In the genomic region with DNA sequence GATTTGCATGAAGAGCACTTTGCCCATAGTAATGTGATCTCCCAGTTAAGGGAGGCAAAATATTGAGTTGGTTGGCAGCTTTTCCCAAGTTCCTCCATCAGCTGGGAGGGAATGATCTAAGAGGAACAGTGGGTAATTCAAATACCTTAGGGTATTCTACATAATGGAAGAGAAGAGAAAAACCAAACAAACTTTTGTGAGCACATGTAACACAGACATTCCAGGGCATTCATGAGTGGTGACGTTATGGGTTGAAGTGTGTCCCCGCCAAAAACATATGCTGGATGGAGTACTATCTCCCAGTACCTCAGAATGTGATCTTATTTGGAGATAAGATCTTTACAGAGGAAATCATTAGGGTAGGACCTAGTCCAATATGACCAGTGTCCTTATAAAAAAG, we compare ENCODE assay signal across 17 cellular contexts.
A peak's percentile ranks its signal among the peaks of the same experiment; 100 is the strongest.
DNase-seq lines count a peak whose midpoint lies in the region; ATAC-seq and TF ChIP-seq lines count a peak whose summit lies in the region.
"Had no signal": no experiment of that assay in that cellular context is flagged by ENCODE, and none has a peak within 500 bp of the region (broad histone marks: within the 10 kb centered on the region; RNA-seq: fewer than 3 reads in every experiment).

No MANE protein-coding gene starts in this region.

- H3K9me3 Mint-ChIP-seq in activated naive CD8-positive, alpha-beta T cell treated with anti-CD3 and anti-CD28 coated beads for 36 hours: peaks cover 8% of the 10 kb centered on the region
- H3K9me3 Mint-ChIP-seq: natural killer cell treated with Interleukin-12 subunit alpha and Interleukin-12 subunit beta and Interleukin-15 and Interleukin-18, amount 100 ng/mL, for 72 hours had no signal

- H3K27ac ChIP-seq in left lung: no peak overlapping the region
- H3K27ac ChIP-seq: right lobe of liver, uterus had no signal

- DNase-seq in AG20443 (ENCODE audit: low spot score) (peak; percentile 32), HS-27A (ENCODE audit: low read depth) (peak; percentile 53), astrocyte of the cerebellum (ENCODE audit: low read depth) (peak; percentile 39), left lung (no peak), T-helper 17 cell (no peak), dedifferentiated amniotic fluid mesenchymal stem cell (ENCODE audit: extremely low spot score) (no peak)
- DNase-seq in stimulated activated CD4-positive, alpha-beta T cell treated with anti-CD3 and anti-CD28 coated beads, Interleukin-1b, Interleukin-23, amount 100 ng/mL, for 48 hours: no peak
- DNase-seq in activated naive CD8-positive, alpha-beta T cell treated with anti-CD3 and anti-CD28 coated beads for 36 hours: no peak
- DNase-seq: activated CD4-positive, alpha-beta T cell treated with anti-CD3 and anti-CD28 coated beads for 48 hours; activated T-cell treated with anti-CD3 and anti-CD28 coated beads, Interleukin-2, amount 50 U/mL, for 1 hour; DMS 273 treated with DMSO at 0.1 percent for 48 hours; NCI-H1694; NCI-H69; right lobe of liver; uterus had no signal

- no peak overlapping the region for H3K27ac Mint-ChIP-seq in T-helper 17 cell
- no peak overlapping the region for H3K27ac Mint-ChIP-seq in activated naive CD8-positive, alpha-beta T cell treated with anti-CD3 and anti-CD28 coated beads for 36 hours
- H3K27ac Mint-ChIP-seq: natural killer cell treated with Interleukin-12 subunit alpha and Interleukin-12 subunit beta and Interleukin-15 and Interleukin-18, amount 100 ng/mL, for 72 hours had no signal

- H3K4me3 ChIP-seq in astrocyte of the cerebellum (ENCODE audit: low read depth, low read length) (no peak overlapping the region), left lung (no peak overlapping the region)
- H3K4me3 ChIP-seq: right lobe of liver, uterus had no signal

- in situ Hi-C loops in astrocyte of the cerebellum (cut with HindIII; ENCODE audit: low sequenced_read_pairs): no loop called here

- ATAC-seq in left lung (peak; percentile 28), T-helper 17 cell (no peak)

- no peaks in the 10 kb centered on the region for H3K27me3 Mint-ChIP-seq in T-helper 17 cell
- no peaks in the 10 kb centered on the region for H3K27me3 Mint-ChIP-seq in activated naive CD8-positive, alpha-beta T cell treated with anti-CD3 and anti-CD28 coated beads for 36 hours

- H3K36me3 ChIP-seq in left lung: no peaks in the 10 kb centered on the region
- H3K36me3 ChIP-seq: right lobe of liver, uterus had no signal

- peaks cover 2% of the 10 kb centered on the region for H3K36me3 Mint-ChIP-seq in T-helper 17 cell (ENCODE audit: low read depth)
- H3K36me3 Mint-ChIP-seq in activated naive CD8-positive, alpha-beta T cell treated with anti-CD3 and anti-CD28 coated beads for 36 hours: peaks cover 1% of the 10 kb centered on the region
- H3K36me3 Mint-ChIP-seq: natural killer cell treated with Interleukin-12 subunit alpha and Interleukin-12 subunit beta and Interleukin-15 and Interleukin-18, amount 100 ng/mL, for 72 hours; stimulated activated effector memory CD8-positive, alpha-beta T cell treated with anti-CD3 and anti-CD28 coated beads, Interleukin-12 subunit alpha, Interleukin-12 subunit beta, amount 100 ng/mL, for 72 hours had no signal

- H3K9me3 ChIP-seq in left lung (no peaks in the 10 kb centered on the region), T-helper 17 cell (ENCODE audit: control insufficient read depth, low read length, poor library complexity, severe bottlenecking) (no peaks in the 10 kb centered on the region)
- H3K9me3 ChIP-seq: right lobe of liver, uterus had no signal

- no peak for TF ChIP-seq CTCF in astrocyte of the cerebellum (IDR thresholded peaks at IDR 0.05; ENCODE audit: low read depth, low read length, missing control alignments)
- no peak for TF ChIP-seq CTCF in left lung (IDR thresholded peaks at IDR 0.05)

- H3K4me1 ChIP-seq in left lung: peaks cover 0 to 3% of the 10 kb centered on the region in 2 donors

- intact Hi-C loops in left lung (cut with DNase I): no loop called here

- H3K4me3 Mint-ChIP-seq in T-helper 17 cell: no peak overlapping the region
- no peak overlapping the region for H3K4me3 Mint-ChIP-seq in activated naive CD8-positive, alpha-beta T cell treated with anti-CD3 and anti-CD28 coated beads for 36 hours
- H3K4me3 Mint-ChIP-seq: natural killer cell treated with Interleukin-12 subunit alpha and Interleukin-12 subunit beta and Interleukin-15 and Interleukin-18, amount 100 ng/mL, for 72 hours; stimulated activated effector memory CD8-positive, alpha-beta T cell treated with anti-CD3 and anti-CD28 coated beads, Interleukin-12 subunit alpha, Interleukin-12 subunit beta, amount 100 ng/mL, for 72 hours had no signal

- H3K4me1 Mint-ChIP-seq in T-helper 17 cell: peaks cover 9% of the 10 kb centered on the region
- H3K4me1 Mint-ChIP-seq in activated naive CD8-positive, alpha-beta T cell treated with anti-CD3 and anti-CD28 coated beads for 36 hours: peaks cover 8% of the 10 kb centered on the region

- no peaks in the 10 kb centered on the region for H3K27me3 ChIP-seq in left lung
- H3K27me3 ChIP-seq: right lobe of liver, uterus had no signal

Comparison
In these comparisons a context has a peak if more than half of its experiments do, and no peak if none do; other contexts are left out.
1. DNase-seq: peak in AG20443 (single experiment), HS-27A (single experiment) and astrocyte of the cerebellum (single experiment); none in left lung (0 of 2), stimulated activated CD4-positive, alpha-beta T cell treated with anti-CD3 and anti-CD28 coated beads, Interleukin-1b, Interleukin-23, amount 100 ng/mL, for 48 hours (single experiment), T-helper 17 cell (0 of 3), activated naive CD8-positive, alpha-beta T cell treated with anti-CD3 and anti-CD28 coated beads for 36 hours (single experiment) and dedifferentiated amniotic fluid mesenchymal stem cell (single experiment).